23 cellular contexts compared by ENCODE assay signal in genomic region chr4:188887905-188888304, GRCh38.
"Had no signal": no experiment of that assay in that cellular context is flagged by ENCODE, and none has a peak within 500 bp of the region (broad histone marks: within the 10 kb centered on the region; RNA-seq: fewer than 3 reads in every experiment).

No MANE protein-coding gene starts in this region.

- ATAC-seq: Panc1, PC-3 had no signal

- H3K9me3 ChIP-seq: MG63, SK-N-SH had no signal

- H3K9ac ChIP-seq: SK-N-SH had no signal

- H3K4me2 ChIP-seq: SK-N-SH had no signal

- H3K27ac ChIP-seq: RWPE1 had no signal

- H3K4me3 ChIP-seq: MG63 had no signal

- DNase-seq: Karpas-422, KG1, MG63, NCI-H1092, NCI-H1105 treated with DMSO at 0.1 percent for 48 hours, NCI-H1417 treated with DMSO at 0.1 percent for 48 hours, NCI-H146, NCI-H1694 treated with DMSO at 0.1 percent for 48 hours, NCI-H1930, NCI-H2081, NCI-H2107, NCI-H2227 treated with DMSO at 0.1 percent for 48 hours, NCI-H446, NCI-H510A, NCI-H524 treated with DMSO at 0.1 percent for 48 hours, NCI-H69, NCI-H774, PC-3, SHP77, SK-N-SH, SW 1271 had no signal

- H3K36me3 ChIP-seq: MG63 had no signal

- H3K27me3 ChIP-seq: MG63 had no signal
